32 cellular contexts compared by ENCODE assay signal in the genomic region with DNA sequence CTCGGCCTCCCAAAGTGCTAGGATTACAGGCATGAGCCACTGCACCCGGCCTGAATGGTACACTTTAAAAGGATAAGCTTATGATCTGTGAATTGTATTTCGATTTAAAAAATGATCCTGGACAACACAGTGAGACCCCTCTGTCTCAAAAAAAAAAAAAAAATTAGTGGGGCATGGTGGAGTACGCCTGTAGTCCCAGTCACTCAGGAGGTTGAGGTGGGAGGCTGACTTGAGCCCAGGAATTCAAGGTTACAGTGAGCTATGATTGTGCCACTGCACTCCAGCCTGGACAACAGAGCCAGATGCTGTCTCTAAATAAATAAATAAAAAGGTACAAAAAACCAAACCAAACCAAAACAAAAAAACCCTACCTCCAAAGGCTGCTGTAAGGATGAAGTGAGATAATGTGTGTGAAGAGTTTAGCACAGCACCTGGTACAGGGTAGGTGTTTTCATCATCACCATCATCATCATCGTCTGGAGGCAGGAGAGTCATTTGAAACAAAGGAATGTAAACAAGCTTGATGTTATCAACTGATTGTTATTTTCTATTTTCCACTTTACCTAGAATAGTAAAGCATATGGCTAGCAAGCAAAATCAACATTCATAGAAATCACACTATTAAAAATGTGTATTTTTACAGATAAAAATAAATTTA. TPM values are rescaled to one million over a fixed set of nuclear protein-coding genes. Genes with fewer than 3 reads are reported as not detected.
"Had no signal": no experiment of that assay in that cellular context is flagged by ENCODE, and none has a peak within 500 bp of the region (broad histone marks: within the 10 kb centered on the region; RNA-seq: fewer than 3 reads in every experiment).

No MANE protein-coding gene starts in this region.

- FAIRE-seq: bronchial epithelial cell, TTC549 had no signal

- H3K36me3 ChIP-seq: ascending aorta, cardiac muscle cell had no signal

- H3K27me3 ChIP-seq: ascending aorta, cardiac muscle cell had no signal

- ATAC-seq: activated CD4-positive, alpha-beta T cell treated with anti-CD3 and anti-CD28 coated beads for 36 hours; activated CD4-positive, CD25-positive, alpha-beta regulatory T cell treated with anti-CD3 and anti-CD28 coated beads, Interleukin-2, amount 50 U/mL, for 24 hours; activated CD8-positive, alpha-beta memory T cell treated with anti-CD3 and anti-CD28 coated beads, Interleukin-2, amount 10 ng/mL, durations not matched to agents 7 days and 5 days; activated CD8-positive, alpha-beta T cell treated with anti-CD3 and anti-CD28 coated beads, Interleukin-2, amount 10 ng/mL, durations not matched to agents 7 days and 5 days; activated naive CD8-positive, alpha-beta T cell treated with anti-CD3 and anti-CD28 coated beads, Interleukin-2, amount 50 U/mL, for 24 hours had no signal

- H3K27ac ChIP-seq: ascending aorta, cardiac muscle cell, VCaP had no signal

- H3K4me3 ChIP-seq: ascending aorta, cardiac muscle cell had no signal

- DNase-seq: activated CD4-positive, alpha-beta memory T cell treated with anti-CD3 and anti-CD28 coated beads, Interleukin-2, amount 10 ng/mL, durations not matched to agents 7 days and 5 days; activated CD4-positive, alpha-beta T cell treated with anti-CD3 and anti-CD28 coated beads for 1 hour; activated CD4-positive, alpha-beta T cell treated with anti-CD3 and anti-CD28 coated beads for 36 hours; activated CD4-positive, alpha-beta T cell treated with anti-CD3 and anti-CD28 coated beads for 48 hours; activated CD4-positive, alpha-beta T cell treated with anti-CD3 and anti-CD28 coated beads, Interleukin-2, amount 10 ng/mL, durations not matched to agents 7 days and 5 days; activated CD4-positive, alpha-beta T cell treated with anti-CD3 and anti-CD28 coated beads, Interleukin-2, amount 50 U/mL, for 48 hours; activated CD4-positive, CD25-positive, alpha-beta regulatory T cell; activated CD8-positive, alpha-beta memory T cell treated with anti-CD3 and anti-CD28 coated beads for 24 hours; activated CD8-positive, alpha-beta memory T cell treated with anti-CD3 and anti-CD28 coated beads, Interleukin-2, amount 10 ng/mL, durations not matched to agents 7 days and 5 days; activated CD8-positive, alpha-beta memory T cell treated with anti-CD3 and anti-CD28 coated beads, Interleukin-2, amount 50 U/mL, for 48 hours; activated CD8-positive, alpha-beta T cell treated with anti-CD3 and anti-CD28 coated beads, Interleukin-2, amount 10 ng/mL, durations not matched to agents 7 days and 5 days; activated effector memory CD4-positive, alpha-beta T cell treated with Interleukin-2 at 50 U/mL for 16 hours; activated gamma-delta T cell; activated naive CD4-positive, alpha-beta T cell treated with anti-CD3 and anti-CD28 coated beads, Interleukin-2, amount 10 ng/mL, durations not matched to agents 7 days and 5 days; activated naive CD4-positive, alpha-beta T cell treated with Interleukin-2 at 50 U/mL for 16 hours; activated naive CD8-positive, alpha-beta T cell treated with anti-CD3 and anti-CD28 coated beads, Interleukin-2, amount 10 ng/mL, durations not matched to agents 7 days and 5 days; activated naive CD8-positive, alpha-beta T cell treated with anti-CD3 and anti-CD28 coated beads, Interleukin-2, amount 50 U/mL, for 24 hours; activated T-cell treated with anti-CD3 and anti-CD28 coated beads, Interleukin-2, amount 50 U/mL, for 24 hours; activated T-cell treated with anti-CD3 and anti-CD28 coated beads, Interleukin-2, amount 50 U/mL, for 48 hours; amygdala; anterior cingulate cortex; caudate nucleus; cerebellar nuclear complex; T-helper 2 cell; T-helper 9 cell had no signal

- H3K9me3 ChIP-seq: ascending aorta had no signal

- H3K4me1 ChIP-seq: ascending aorta had no signal

RNA-seq across cellular contexts. Expression of gene HTR1D, which starts 22.5 kb away (rescaled TPM):
- total RNA-seq: activated CD4-positive, alpha-beta memory T cell treated with anti-CD3 and anti-CD28 coated beads, Interleukin-2, amount 10 ng/mL, durations not matched to agents 7 days and 5 days; activated CD4-positive, alpha-beta T cell treated with anti-CD3 and anti-CD28 coated beads for 36 hours; activated CD4-positive, alpha-beta T cell treated with anti-CD3 and anti-CD28 coated beads, Interleukin-2, amount 10 ng/mL, durations not matched to agents 7 days and 5 days; activated CD8-positive, alpha-beta memory T cell treated with anti-CD3 and anti-CD28 coated beads, Interleukin-2, amount 10 ng/mL, durations not matched to agents 7 days and 5 days; activated CD8-positive, alpha-beta T cell treated with anti-CD3 and anti-CD28 coated beads, Interleukin-2, amount 10 ng/mL, durations not matched to agents 7 days and 5 days; activated naive CD8-positive, alpha-beta T cell treated with anti-CD3 and anti-CD28 coated beads, Interleukin-2, amount 10 ng/mL, durations not matched to agents 7 days and 5 days; activated T-helper 2 cell treated with anti-CD3 and anti-CD28 coated beads, Interferon-gamma antibody, Interleukin-2, Interleukin-4, amounts not matched to agents 10 μg/mL and 5 μg/mL and 100 μg/mL, durations not matched to agents 14 hours and 24 hours and 36 hours; ascending aorta had no signal
- polyA plus RNA-seq: cardiac muscle cell had no signal
